ENCODE assay signal across 12 cellular contexts in genomic region chr6:28486533-28486932, GRCh38. TPM values are rescaled to one million over a fixed set of nuclear protein-coding genes. Genes with fewer than 3 reads are reported as not detected.
"Had no signal": no experiment of that assay in that cellular context is flagged by ENCODE, and none has a peak within 500 bp of the region (broad histone marks: within the 10 kb centered on the region; RNA-seq: fewer than 3 reads in every experiment).

No MANE protein-coding gene starts in this region.

- FAIRE-seq: H1, H54 had no signal

- H3K27ac ChIP-seq: GM23248 had no signal

- H3K9ac ChIP-seq: GM23248 had no signal

- DNase-seq: GM23248, GOT3, H7, H9, HCEC 1CT, HFFc6 had no signal

- H3K9me3 ChIP-seq: HAP-1 had no signal

- H3K4me2 ChIP-seq: GM23338 had no signal

- H2AFZ ChIP-seq: GM23248, GM23338 had no signal

- H3K4me1 ChIP-seq: HAP-1 had no signal

- H3K4me3 ChIP-seq: GM23248, GM23338, HAP-1 had no signal

- H3K9me3 Mint-ChIP-seq: H9, HFFc6 had no signal

- ATAC-seq: GM23338, HCT116 had no signal

- H3K27ac Mint-ChIP-seq: GM23338, H9, HFFc6 had no signal

- H3K4me3 Mint-ChIP-seq: GM23338, H9, HFFc6 had no signal

- H3K36me3 ChIP-seq: HAP-1 had no signal

RNA-seq across cellular contexts. Expression of gene GPX6, which starts 29.1 kb away (rescaled TPM):
- total RNA-seq: GM23248, GM23338, H1, H4, H7, H9, HFFc6 had no signal
- polyA plus RNA-seq: GM23248, GM23338, H1 had no signal

RNA-seq across cellular contexts. Expression of gene GPX5, which starts 39.1 kb away (rescaled TPM):
- total RNA-seq: GM23248, GM23338, H1, H4, H7, H9, HFFc6 had no signal
- polyA plus RNA-seq: GM23248, GM23338 had no signal
